Comparison of ENCODE assay signal across 9 cellular contexts in genomic region chr2:178109813-178110212, GRCh38. TPM values are rescaled to one million over a fixed set of nuclear protein-coding genes. Genes with fewer than 3 reads are reported as not detected.
DNase-seq lines count a peak whose midpoint lies in the region; ATAC-seq, FAIRE-seq and TF ChIP-seq lines count a peak whose summit lies in the region.
"Had no signal": no experiment of that assay in that cellular context is flagged by ENCODE, and none has a peak within 500 bp of the region (broad histone marks: within the 10 kb centered on the region; RNA-seq: fewer than 3 reads in every experiment).

No MANE protein-coding gene starts in this region.

- no peaks in the 10 kb centered on the region for H3K36me3 Mint-ChIP-seq in neural progenitor cell
- H3K36me3 Mint-ChIP-seq: naive thymus-derived CD8-positive, alpha-beta T cell had no signal

- FAIRE-seq in endometrium (lab: Jason Lieb, UNC), result peak; percentile 81

- peaks cover 11% of the 10 kb centered on the region for H3K4me1 Mint-ChIP-seq in neural progenitor cell

- no peaks in the 10 kb centered on the region for H3K27me3 ChIP-seq in OCI-LY1 (ENCODE audit: insufficient read depth, low read length)
- no peaks in the 10 kb centered on the region for H3K27me3 ChIP-seq in neural progenitor cell

- no peak overlapping the region for H3K4me3 ChIP-seq in OCI-LY1 (ENCODE audit: low read depth, low read length, poor library complexity, severe bottlenecking)
- H3K4me3 ChIP-seq in neural progenitor cell, result no peak overlapping the region

- H3K9me3 Mint-ChIP-seq in neural progenitor cell, result no peaks in the 10 kb centered on the region
- H3K9me3 Mint-ChIP-seq: naive thymus-derived CD8-positive, alpha-beta T cell had no signal

- H3K4me2 ChIP-seq in OCI-LY1 (ENCODE audit: low read length) (no peak overlapping the region), neural progenitor cell (no peak overlapping the region)

- no peaks in the 10 kb centered on the region for H4K20me1 ChIP-seq in OCI-LY1 (ENCODE audit: insufficient read depth, low read length)
- no peaks in the 10 kb centered on the region for H4K20me1 ChIP-seq in neural progenitor cell (ENCODE audit: low read depth)

- no peak overlapping the region for H2AFZ ChIP-seq in OCI-LY1 (ENCODE audit: low read length)
- H2AFZ ChIP-seq in neural progenitor cell (replicated peaks), result no peak overlapping the region

- H3K27ac Mint-ChIP-seq in neural progenitor cell, result no peak overlapping the region

- peaks cover 17% of the 10 kb centered on the region for H3K4me1 ChIP-seq in OCI-LY1 (ENCODE audit: insufficient read depth, low read length, severe bottlenecking)
- H3K4me1 ChIP-seq in neural progenitor cell, result peaks cover 5% of the 10 kb centered on the region

- H3K36me3 ChIP-seq in OCI-LY1 (ENCODE audit: insufficient read depth, low read length) (no peaks in the 10 kb centered on the region), neural progenitor cell (no peaks in the 10 kb centered on the region)

- no peak overlapping the region for H3K4me3 Mint-ChIP-seq in neural progenitor cell

- H3F3A ChIP-seq in OCI-LY1 (ENCODE audit: insufficient read depth, low read length) (no peaks in the 10 kb centered on the region), neural progenitor cell (ENCODE audit: low read depth) (peaks cover 5% of the 10 kb centered on the region)

- H3K9ac ChIP-seq in OCI-LY1 (ENCODE audit: low read length), result no peak overlapping the region
- H3K9ac ChIP-seq in neural progenitor cell, result no peak overlapping the region

- TF ChIP-seq CTCF in OCI-LY1 (IDR thresholded peaks at IDR 0.05; ENCODE audit: low read length) (peak; percentile 69), neural progenitor cell (IDR thresholded peaks at IDR 0.05) (peak; percentile 70)

- H3K27ac ChIP-seq in OCI-LY1 (ENCODE audit: low read depth, low read length, poor library complexity, severe bottlenecking), result no peak overlapping the region
- H3K27ac ChIP-seq in neural progenitor cell, result no peak overlapping the region

- H3K9me2 ChIP-seq in OCI-LY1 (ENCODE audit: low read depth, low read length), result no peaks in the 10 kb centered on the region

- ATAC-seq in HG02938 (IDR thresholded peaks at IDR 0.05; ENCODE audit: unreplicated experiment) (no peak), HG02852 (IDR thresholded peaks at IDR 0.05; ENCODE audit: unreplicated experiment) (no peak), GM19035 (IDR thresholded peaks at IDR 0.05; ENCODE audit: unreplicated experiment) (no peak)
- ATAC-seq: naive thymus-derived CD8-positive, alpha-beta T cell had no signal

- DNase-seq in DMS153 treated with DMSO at 0.1 percent for 48 hours (lab: John Stamatoyannopoulos, UW; ENCODE audit: unreplicated experiment), result peak; percentile 63
- peak; percentile 55 for DNase-seq in HuH-7 (ENCODE audit: low spot score)
- peak; percentile 51 for DNase-seq in neural progenitor cell (ENCODE audit: low spot score)

- H3K9me3 ChIP-seq in OCI-LY1 (ENCODE audit: low read length) (no peaks in the 10 kb centered on the region), neural progenitor cell (ENCODE audit: low read depth) (no peaks in the 10 kb centered on the region)

- peaks cover 6% of the 10 kb centered on the region for H3K27me3 Mint-ChIP-seq in neural progenitor cell (ENCODE audit: insufficient read depth, low read depth)
- H3K27me3 Mint-ChIP-seq: naive thymus-derived CD8-positive, alpha-beta T cell had no signal

- H3K79me2 ChIP-seq in OCI-LY1 (ENCODE audit: insufficient read depth, low read length) (no peaks in the 10 kb centered on the region), neural progenitor cell (ENCODE audit: low read depth) (peaks cover 5% of the 10 kb centered on the region)

RNA-seq across cellular contexts. Expression of gene RBM45, which starts 2.4 kb away (rescaled TPM):
- 12.6 and 23.0 TPM in 2 replicates for total RNA-seq in neural progenitor cell (ENCODE audit: low replicate concordance)

RNA-seq across cellular contexts. Expression of gene PDE11A, which starts 37.2 kb away (rescaled TPM):
- 0.13 and 0.62 TPM in 2 replicates for total RNA-seq in neural progenitor cell (ENCODE audit: low replicate concordance)
- total RNA-seq: naive thymus-derived CD8-positive, alpha-beta T cell had no signal
